ENCODE assay signal across 35 cellular contexts in the genomic region with DNA sequence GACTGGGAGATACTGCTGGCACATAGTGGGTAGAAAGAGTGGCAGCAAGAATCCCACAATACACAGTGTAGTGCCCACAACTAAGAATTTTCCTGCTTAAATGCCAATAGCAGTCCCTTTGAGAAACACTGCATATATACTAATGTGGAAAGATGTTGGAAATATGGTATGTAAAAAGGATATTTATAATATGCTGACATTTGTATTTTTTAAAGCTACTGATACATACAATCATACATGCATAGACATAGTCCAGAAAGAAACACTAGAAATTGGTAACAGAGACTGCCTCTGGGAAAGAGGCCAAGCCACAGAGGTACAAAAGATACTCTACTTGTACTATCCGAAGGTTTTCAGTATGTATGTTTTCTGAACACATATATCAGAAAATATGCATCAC.
"Had no signal": no experiment of that assay in that cellular context is flagged by ENCODE, and none has a peak within 500 bp of the region (broad histone marks: within the 10 kb centered on the region; RNA-seq: fewer than 3 reads in every experiment).

No MANE protein-coding gene starts in this region.

- DNase-seq: activated B cell treated with CpG ODN at 0.5 μM for 24 hours; activated CD4-positive, alpha-beta T cell treated with anti-CD3 and anti-CD28 coated beads for 48 hours; activated CD4-positive, alpha-beta T cell treated with anti-CD3 and anti-CD28 coated beads, Interleukin-2, amount 50 U/mL, for 1 hour; activated CD4-positive, alpha-beta T cell treated with anti-CD3 and anti-CD28 coated beads, Interleukin-2, amount 50 U/mL, for 48 hours; activated CD8-positive, alpha-beta memory T cell treated with anti-CD3 and anti-CD28 coated beads for 24 hours; activated CD8-positive, alpha-beta T cell treated with anti-CD3 and anti-CD28 coated beads for 36 hours; activated effector memory CD4-positive, alpha-beta T cell treated with Interleukin-2 at 50 U/mL for 16 hours; activated gamma-delta T cell treated with Interleukin-2 at 50 U/mL for 16 hours; activated naive CD4-positive, alpha-beta T cell treated with anti-CD3 and anti-CD28 coated beads, Interleukin-2, amount 50 U/mL, for 16 hours; activated naive CD4-positive, alpha-beta T cell treated with Interleukin-2 at 50 U/mL for 16 hours; activated naive CD8-positive, alpha-beta T cell treated with anti-CD3 and anti-CD28 coated beads for 36 hours; activated naive CD8-positive, alpha-beta T cell treated with anti-CD3 and anti-CD28 coated beads, Interleukin-2, amount 50 U/mL, for 24 hours; activated T-cell treated with anti-CD3 and anti-CD28 coated beads, Interleukin-2, amount 50 U/mL, for 4 hours; brain microvascular endothelial cell; cortex of kidney; dermis blood vessel endothelial cell; effector CD8-positive, alpha-beta T cell; esophagus squamous epithelium; foreskin melanocyte; heart right ventricle; T-helper 1 cell; T-helper 17 cell; T1000; WERI-Rb-1 had no signal

- H3K4me3 ChIP-seq: ascending aorta, esophagus squamous epithelium, gastroesophageal sphincter, heart right ventricle had no signal

- H3K27ac Mint-ChIP-seq: activated B cell treated with CpG ODN at 0.5 μM for 24 hours; activated CD8-positive, alpha-beta T cell treated with anti-CD3 and anti-CD28 coated beads for 36 hours; activated naive CD8-positive, alpha-beta T cell treated with anti-CD3 and anti-CD28 coated beads, Interleukin-2, amount 50 U/mL, for 24 hours; activated T-helper 17 cell treated with anti-CD3 and anti-CD28 coated beads, Interleukin-2, amount 50 U/mL, for 72 hours; T-helper 2 cell treated with Interferon-gamma antibody and Interleukin-4, amounts not matched to agents 5 μg/mL and 100 μg/mL, for 36 hours had no signal

- H3K9me3 ChIP-seq: ascending aorta, esophagus squamous epithelium, gastroesophageal sphincter, heart right ventricle had no signal

- H3K9me3 Mint-ChIP-seq: activated B cell treated with CpG ODN at 0.5 μM for 24 hours; activated CD8-positive, alpha-beta T cell treated with anti-CD3 and anti-CD28 coated beads for 36 hours; activated naive CD8-positive, alpha-beta T cell treated with anti-CD3 and anti-CD28 coated beads for 36 hours; activated naive CD8-positive, alpha-beta T cell treated with anti-CD3 and anti-CD28 coated beads, Interleukin-2, amount 50 U/mL, for 24 hours; activated T-cell treated with anti-CD3 and anti-CD28 coated beads, Interleukin-2, amount 50 U/mL, for 4 hours; activated T-helper 17 cell treated with anti-CD3 and anti-CD28 coated beads, Interleukin-2, amount 50 U/mL, for 72 hours; central memory CD8-positive, alpha-beta T cell; T-helper 2 cell treated with Interferon-gamma antibody and Interleukin-4, amounts not matched to agents 5 μg/mL and 100 μg/mL, for 36 hours had no signal

- FAIRE-seq: bronchial epithelial cell, colon, endometrium, endothelial cell of umbilical vein had no signal

- H3K27ac ChIP-seq: ascending aorta, brain microvascular endothelial cell, epithelial cell of prostate, esophagus squamous epithelium, gastroesophageal sphincter, heart right ventricle, WERI-Rb-1 had no signal

- H3K4me1 ChIP-seq: ascending aorta, esophagus squamous epithelium, gastroesophageal sphincter had no signal

- ATAC-seq: activated CD4-positive, CD25-positive, alpha-beta regulatory T cell treated with anti-CD3 and anti-CD28 coated beads, Interleukin-2, amount 50 U/mL, for 24 hours; activated CD8-positive, alpha-beta T cell treated with anti-CD3 and anti-CD28 coated beads for 36 hours; activated naive CD8-positive, alpha-beta T cell treated with anti-CD3 and anti-CD28 coated beads, Interleukin-2, amount 50 U/mL, for 24 hours; activated T-cell treated with anti-CD3 and anti-CD28 coated beads, Interleukin-2, amount 50 U/mL, for 4 hours; activated T-helper 17 cell treated with anti-CD3 and anti-CD28 coated beads, Interleukin-2, amount 50 U/mL, for 72 hours; gastroesophageal sphincter; heart right ventricle; T-helper 17 cell had no signal

- H3K27me3 ChIP-seq: ascending aorta, brain microvascular endothelial cell, esophagus squamous epithelium, gastroesophageal sphincter, heart right ventricle had no signal
